1 cellular context compared by ENCODE assay signal in the genomic region with DNA sequence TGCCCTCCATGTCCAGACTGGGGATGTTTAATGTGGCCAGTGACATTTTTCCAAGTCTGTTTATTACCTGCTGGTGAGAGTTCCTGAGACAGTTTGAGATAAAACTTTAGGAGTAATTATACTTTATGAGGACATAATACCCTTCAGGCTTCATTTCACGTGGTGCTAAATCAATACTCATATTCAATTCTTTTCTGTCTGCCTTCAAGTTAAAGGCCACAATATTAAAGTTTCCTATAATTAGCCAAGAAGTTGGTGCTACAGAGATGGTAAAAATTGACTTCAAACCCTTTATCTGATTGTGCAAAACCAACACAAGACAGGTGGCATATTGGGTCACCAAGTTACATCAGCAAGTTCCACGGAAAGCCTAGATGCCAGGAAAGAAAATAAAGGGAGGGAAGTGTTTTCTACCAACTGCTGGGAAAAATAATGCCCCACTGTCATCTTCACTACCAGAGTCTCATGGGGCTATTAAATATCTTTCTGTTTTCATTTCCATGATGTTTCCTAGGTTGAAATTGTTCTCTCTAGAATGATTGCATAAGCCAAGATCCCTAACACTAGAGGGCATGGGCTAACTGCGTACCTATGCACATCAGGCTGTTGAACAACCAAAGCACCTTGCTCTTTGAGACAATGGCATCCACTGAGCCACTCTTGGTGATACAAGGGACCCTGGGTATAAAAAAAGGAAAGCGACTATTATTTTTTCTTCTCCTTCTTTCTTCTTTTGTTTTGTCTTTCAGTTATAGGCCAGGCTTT.
TF ChIP-seq lines count a peak whose summit lies in the region.

No MANE protein-coding gene starts in this region.

TF ChIP-seq in A549, 52 proteins besides CTCF, POLR2A, EP300 and RAD21:
- no peak for TF ChIP-seq CHD2 (IDR thresholded peaks at IDR 0.05; ENCODE audit: low read length, partially characterized antibody)
- TF ChIP-seq, protein P1, sequence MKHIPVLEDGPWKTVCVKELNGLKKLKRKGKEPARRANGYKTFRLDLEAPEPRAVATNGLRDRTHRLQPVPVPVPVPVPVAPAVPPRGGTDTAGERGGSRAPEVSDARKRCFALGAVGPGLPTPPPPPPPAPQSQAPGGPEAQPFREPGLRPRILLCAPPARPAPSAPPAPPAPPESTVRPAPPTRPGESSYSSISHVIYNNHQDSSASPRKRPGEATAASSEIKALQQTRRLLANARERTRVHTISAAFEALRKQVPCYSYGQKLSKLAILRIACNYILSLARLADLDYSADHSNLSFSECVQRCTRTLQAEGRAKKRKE (CRISPR knock-in tag; IDR thresholded peaks at IDR 0.05; ENCODE audit: low read depth), result no peak
- TF ChIP-seq CEBPB (IDR thresholded peaks at IDR 0.05), result peak in 1 of 2 experiments; percentile 40; a peak in 1 of 4 replicates
